24 cellular contexts compared by ENCODE assay signal in the genomic region with DNA sequence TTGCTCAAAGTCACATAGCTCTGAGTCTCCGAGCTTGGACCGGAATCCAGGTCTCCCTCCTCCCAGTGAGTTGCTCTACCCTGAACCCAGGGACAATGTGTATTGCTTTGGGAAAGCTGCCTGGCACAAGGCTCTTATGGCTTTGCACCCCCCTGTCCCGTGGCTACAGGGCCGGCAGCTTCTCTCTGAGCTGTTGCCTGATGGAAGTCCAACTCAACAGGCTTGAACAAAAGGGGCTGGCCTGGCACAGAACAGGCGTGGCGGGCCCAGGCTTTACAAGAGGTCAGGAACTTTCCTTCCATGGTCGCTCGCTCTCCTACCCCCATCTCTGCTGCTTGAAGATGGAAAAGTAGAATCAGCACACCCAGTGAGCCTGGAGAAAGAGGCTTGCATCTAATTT. TPM values are rescaled to one million over a fixed set of nuclear protein-coding genes. Genes with fewer than 3 reads are reported as not detected.
A peak's percentile ranks its signal among the peaks of the same experiment; 100 is the strongest.
DNase-seq lines count a peak whose midpoint lies in the region; TF ChIP-seq lines count a peak whose summit lies in the region.
"Had no signal": no experiment of that assay in that cellular context is flagged by ENCODE, and none has a peak within 500 bp of the region (broad histone marks: within the 10 kb centered on the region; RNA-seq: fewer than 3 reads in every experiment).

No MANE protein-coding gene starts in this region.

- no peak overlapping the region for H2BK120ac ChIP-seq in mesenchymal stem cell (ENCODE audit: low read depth, low read length)

- no peak overlapping the region for H2AK5ac ChIP-seq in mesenchymal stem cell (ENCODE audit: low read length, severe bottlenecking)

- H3K4me1 Mint-ChIP-seq in chondrocyte (ENCODE audit: low read depth) = no peaks in the 10 kb centered on the region
- H3K4me1 Mint-ChIP-seq in activated CD4-positive, alpha-beta T cell treated with anti-CD3 and anti-CD28 coated beads, Interleukin-2, amount 10 ng/mL, durations not matched to agents 24 days and 14 days = peaks cover 2% of the 10 kb centered on the region
- H3K4me1 Mint-ChIP-seq: CD4-positive, CD25-positive, alpha-beta regulatory T cell had no signal

- intact Hi-C loops in stomach (cut with DNase I; ENCODE audit: low total_unique reads) = no loop called here
- intact Hi-C loops in activated CD4-positive, alpha-beta T cell treated with anti-CD3 and anti-CD28 coated beads, Interleukin-2, amount 10 ng/mL, durations not matched to agents 24 days and 14 days (cut with micrococcal nuclease) = no loop called here

- H2AFZ ChIP-seq in mesenchymal stem cell (ENCODE audit: low read depth, low read length) = no peak overlapping the region
- H2AFZ ChIP-seq: GM23248 had no signal

- H3K9me3 ChIP-seq in mesenchymal stem cell (ENCODE audit: control insufficient read depth, low read length) (no peaks in the 10 kb centered on the region), stomach (no peaks in the 10 kb centered on the region)
- H3K9me3 ChIP-seq: BE2C, MG63 had no signal

- WGBS in mesenchymal stem cell = 98% methylated on average over 8 of the region's 8 CpGs
- WGBS in stomach, 5 donors = 92 to 100% (median 94%) methylated on average over 6 to 8 of the region's 8 CpGs

- H3K14ac ChIP-seq in mesenchymal stem cell (ENCODE audit: low read length in 2 of 2) = no peak overlapping the region

- H2BK15ac ChIP-seq in mesenchymal stem cell (ENCODE audit: low read depth, poor library complexity, severe bottlenecking) = no peak overlapping the region

- peaks cover 2% of the 10 kb centered on the region for H3K79me1 ChIP-seq in mesenchymal stem cell (replicated peaks; ENCODE audit: low read length, poor library complexity, severe bottlenecking)

- no peak overlapping the region for H3K27ac ChIP-seq in mesenchymal stem cell (ENCODE audit: low read length, poor library complexity, severe bottlenecking)
- no peak overlapping the region for H3K27ac ChIP-seq in stomach
- H3K27ac ChIP-seq: 22Rv1, GM23248 had no signal

- H3K18ac ChIP-seq in mesenchymal stem cell (ENCODE audit: low read depth in 1 of 2, low read length in 2 of 2) = no peak overlapping the region

- H3K27ac Mint-ChIP-seq in chondrocyte (ENCODE audit: unreplicated experiment) = no peak overlapping the region
- H3K27ac Mint-ChIP-seq in activated CD4-positive, alpha-beta T cell treated with anti-CD3 and anti-CD28 coated beads, Interleukin-2, amount 10 ng/mL, durations not matched to agents 24 days and 14 days = no peak overlapping the region
- H3K27ac Mint-ChIP-seq: CD4-positive, CD25-positive, alpha-beta regulatory T cell had no signal

- peaks cover 9% of the 10 kb centered on the region for H3K9me3 Mint-ChIP-seq in chondrocyte (ENCODE audit: low read depth)
- no peaks in the 10 kb centered on the region for H3K9me3 Mint-ChIP-seq in activated CD4-positive, alpha-beta T cell treated with anti-CD3 and anti-CD28 coated beads, Interleukin-2, amount 10 ng/mL, durations not matched to agents 24 days and 14 days

- no peak overlapping the region for H3K23ac ChIP-seq in mesenchymal stem cell (ENCODE audit: low read length in 2 of 2)

- no peak overlapping the region for H3K4me3 Mint-ChIP-seq in chondrocyte (ENCODE audit: unreplicated experiment)
- no peak overlapping the region for H3K4me3 Mint-ChIP-seq in activated CD4-positive, alpha-beta T cell treated with anti-CD3 and anti-CD28 coated beads, Interleukin-2, amount 10 ng/mL, durations not matched to agents 24 days and 14 days
- H3K4me3 Mint-ChIP-seq: CD4-positive, CD25-positive, alpha-beta regulatory T cell had no signal

- no peak for TF ChIP-seq CTCF in chondrocyte (IDR thresholded peaks at IDR 0.05)
- TF ChIP-seq CTCF in stomach (IDR thresholded peaks at IDR 0.05) = no peak

- H3K4me2 ChIP-seq in mesenchymal stem cell (ENCODE audit: low read length, poor library complexity, severe bottlenecking) = no peak overlapping the region

- H3K36me3 ChIP-seq in mesenchymal stem cell (ENCODE audit: control insufficient read depth in 1 of 2, insufficient read depth in 2 of 2, low read depth in 1 of 2, low read length in 2 of 2) = peaks cover 0 to 4% of the 10 kb centered on the region in 2 experiments
- H3K36me3 ChIP-seq in stomach = no peaks in the 10 kb centered on the region
- H3K36me3 ChIP-seq: BE2C, MG63 had no signal

- no peak overlapping the region for H3K4ac ChIP-seq in mesenchymal stem cell (ENCODE audit: low read depth in 1 of 2, low read length in 2 of 2)

- no peak overlapping the region for H2BK12ac ChIP-seq in mesenchymal stem cell (ENCODE audit: low read length in 2 of 2)

- H3K36me3 Mint-ChIP-seq in chondrocyte (ENCODE audit: low read depth) = peaks cover 2% of the 10 kb centered on the region
- H3K36me3 Mint-ChIP-seq in activated CD4-positive, alpha-beta T cell treated with anti-CD3 and anti-CD28 coated beads, Interleukin-2, amount 10 ng/mL, durations not matched to agents 24 days and 14 days (ENCODE audit: low read depth) = no peaks in the 10 kb centered on the region
- H3K36me3 Mint-ChIP-seq: CD4-positive, CD25-positive, alpha-beta regulatory T cell had no signal

- DNase-seq in activated CD4-positive, CD25-positive, alpha-beta regulatory T cell treated with anti-CD3 and anti-CD28 coated beads, Interleukin-2, amount 50 U/mL, for 72 hours = peak; percentile 17
- DNase-seq in activated CD4-positive, CD25-positive, alpha-beta regulatory T cell (lab: John Stamatoyannopoulos, UW) = no peak
- peak; percentile 55 for DNase-seq in chondrocyte (ENCODE audit: low spot score)
- DNase-seq in mesenchymal stem cell = no peak
- DNase-seq in stomach = peak; percentile 20
- no peak for DNase-seq in GM03348 (ENCODE audit: low spot score)
- DNase-seq in DMS153 treated with DMSO at 0.1 percent for 48 hours (lab: John Stamatoyannopoulos, UW; ENCODE audit: unreplicated experiment) = no peak
- no peak for DNase-seq in activated CD4-positive, alpha-beta T cell treated with anti-CD3 and anti-CD28 coated beads, Interleukin-2, amount 10 ng/mL, durations not matched to agents 24 days and 14 days
- DNase-seq: BE2C; CD4-positive, CD25-positive, alpha-beta regulatory T cell; COR-L47; DMS 273 treated with DMSO at 0.1 percent for 48 hours; GM23248; Kasumi-1; MG63; NCI-H1048; NCI-H1436 treated with DMSO at 0.1 percent for 48 hours; NCI-H2029 treated with DMSO at 0.1 percent for 48 hours; NCI-H2171 treated with DMSO at 0.1 percent for 48 hours; NCI-H446 treated with DMSO at 0.1 percent for 48 hours; NCI-H69 had no signal

- H2BK5ac ChIP-seq in mesenchymal stem cell (ENCODE audit: low read depth, low read length, poor library complexity, severe bottlenecking) = no peak overlapping the region

- peak overlapping the region; percentile 51 for H4K8ac ChIP-seq in mesenchymal stem cell (ENCODE audit: low read length)

- H3K4me1 ChIP-seq in mesenchymal stem cell (ENCODE audit: control insufficient read depth, insufficient read depth, low read depth, low read length) (no peaks in the 10 kb centered on the region), stomach (no peaks in the 10 kb centered on the region)
- H3K4me1 ChIP-seq: BE2C had no signal

- no peak overlapping the region for H4K91ac ChIP-seq in mesenchymal stem cell (ENCODE audit: low read length)

- TF ChIP-seq EP300 in stomach (IDR thresholded peaks at IDR 0.05) = no peak

- H3K27me3 ChIP-seq in mesenchymal stem cell (ENCODE audit: control insufficient read depth in 1 of 2, insufficient read depth in 1 of 2, low read length in 2 of 2) (no peaks in the 10 kb centered on the region), stomach (no peaks in the 10 kb centered on the region)
- H3K27me3 ChIP-seq: BE2C, MG63 had no signal

- H3K9ac ChIP-seq in mesenchymal stem cell (ENCODE audit: low read length) = no peak overlapping the region
- H3K9ac ChIP-seq: GM23248 had no signal

- TF ChIP-seq POLR2A in stomach (IDR thresholded peaks at IDR 0.05) = no peak

- H3K4me3 ChIP-seq in mesenchymal stem cell (ENCODE audit: insufficient read depth in 1 of 2, low read depth in 1 of 2, low read length in 2 of 2) (no peak overlapping the region), stomach (no peak overlapping the region)
- H3K4me3 ChIP-seq: GM23248, MG63 had no signal

- no peaks in the 10 kb centered on the region for H3K27me3 Mint-ChIP-seq in chondrocyte (ENCODE audit: low read depth)
- H3K27me3 Mint-ChIP-seq in activated CD4-positive, alpha-beta T cell treated with anti-CD3 and anti-CD28 coated beads, Interleukin-2, amount 10 ng/mL, durations not matched to agents 24 days and 14 days = peaks cover 20% of the 10 kb centered on the region

RNA-seq across cellular contexts. Expression of a gene that starts 34.3 kb away (rescaled TPM):
- total RNA-seq in chondrocyte (0.87 TPM in 1 of 3 replicates, not detected in the others), stomach (10 to 100 TPM in 1 of 5 donors, 1 to 10 TPM in 1, under 1 TPM in 1, not detected in 2; 0.92 to 11.7 (median 1.9) TPM)
- polyA plus RNA-seq in mesenchymal stem cell (2013, experiment 1 of 2) = 2.5 TPM
- 4.8 TPM for polyA plus RNA-seq in mesenchymal stem cell (2013, experiment 2 of 2)
- polyA plus RNA-seq in stomach = 10 to 100 TPM in 2 of 3 donors, 1 to 10 TPM in 1; 5.3 to 41.5 (median 16.4) TPM
- total RNA-seq in activated CD4-positive, alpha-beta T cell treated with anti-CD3 and anti-CD28 coated beads, Interleukin-2, amount 10 ng/mL, durations not matched to agents 24 days and 14 days = 0.21 and 0.83 TPM in 2 replicates
- total RNA-seq: Right ventricle myocardium inferior, SK-MEL-5 had no signal
- polyA plus RNA-seq: CD4-positive, CD25-positive, alpha-beta regulatory T cell had no signal

Comparison
In these comparisons a context has a peak if more than half of its experiments do, and no peak if none do; other contexts are left out.
1. DNase-seq: peak in activated CD4-positive, CD25-positive, alpha-beta regulatory T cell treated with anti-CD3 and anti-CD28 coated beads, Interleukin-2, amount 50 U/mL, for 72 hours (single experiment), chondrocyte (single experiment) and stomach (single experiment); none in activated CD4-positive, CD25-positive, alpha-beta regulatory T cell (0 of 4), mesenchymal stem cell (single experiment), GM03348 (single experiment), DMS153 treated with DMSO at 0.1 percent for 48 hours (single experiment) and activated CD4-positive, alpha-beta T cell treated with anti-CD3 and anti-CD28 coated beads, Interleukin-2, amount 10 ng/mL, durations not matched to agents 24 days and 14 days (single experiment).